1 cellular context compared by ENCODE assay signal in genomic region chr22:24467340-24467739, GRCh38.
TF ChIP-seq lines count a peak whose summit lies in the region.

No MANE protein-coding gene starts in this region.

TF ChIP-seq in GM12878, 131 proteins besides CTCF, POLR2A, EP300 and RAD21:
- TF ChIP-seq FOS (IDR thresholded peaks at IDR 0.05; ENCODE audit: borderline replicate concordance, extremely low read depth, insufficient read length) = no peak
- no peak for TF ChIP-seq CBX5 (IDR thresholded peaks at IDR 0.05; ENCODE audit: low read depth)
- no peak for TF ChIP-seq FOXK2 (IDR thresholded peaks at IDR 0.05)
- no peak for TF ChIP-seq GATAD2B (conservative IDR thresholded peaks at IDR 0.05; ENCODE audit: low read depth)
- no peak for TF ChIP-seq CREM (IDR thresholded peaks at IDR 0.05; ENCODE audit: low read depth)
- TF ChIP-seq ZZZ3 (IDR thresholded peaks at IDR 0.05; ENCODE audit: control insufficient read depth, insufficient read length, low read depth) = no peak
- TF ChIP-seq E2F8 (IDR thresholded peaks at IDR 0.05; ENCODE audit: low read depth, partially characterized antibody) = no peak
- TF ChIP-seq IRF3 (IDR thresholded peaks at IDR 0.05) = no peak
- TF ChIP-seq HSF1 (IDR thresholded peaks at IDR 0.05; ENCODE audit: low read depth, low read length) = no peak
- TF ChIP-seq DPF2 (IDR thresholded peaks at IDR 0.05) = no peak
